In the genomic region with DNA sequence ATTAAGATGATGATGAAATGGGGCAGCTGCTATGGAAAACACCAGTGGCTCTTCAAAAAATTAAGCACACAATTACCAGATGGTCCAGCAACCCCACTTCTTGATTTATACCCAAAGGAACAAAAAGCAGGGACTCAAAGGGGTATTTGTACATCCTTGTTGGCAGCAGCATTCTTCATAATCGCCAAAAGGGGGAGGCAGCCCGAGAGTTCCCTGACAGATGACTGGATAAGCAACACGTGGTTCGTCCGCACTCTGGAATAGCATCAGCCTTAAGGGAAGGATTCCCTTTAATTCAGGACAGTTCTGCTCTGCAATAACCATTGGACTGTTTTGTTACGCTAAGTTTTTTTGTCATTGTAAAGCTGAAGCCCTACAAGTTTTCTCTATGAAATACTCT, we compare ENCODE assay signal across 15 cellular contexts.
A peak's percentile ranks its signal among the peaks of the same experiment; 100 is the strongest.
DNase-seq lines count a peak whose midpoint lies in the region; ATAC-seq and TF ChIP-seq lines count a peak whose summit lies in the region.
"Had no signal": no experiment of that assay in that cellular context is flagged by ENCODE, and none has a peak within 500 bp of the region (broad histone marks: within the 10 kb centered on the region; RNA-seq: fewer than 3 reads in every experiment).

No MANE protein-coding gene starts in this region.

- H3K27me3 ChIP-seq in RWPE2 (ENCODE audit: insufficient read depth, poor library complexity, severe bottlenecking): no peaks in the 10 kb centered on the region

- ATAC-seq in RWPE2 (ENCODE audit: low read depth) (no peak), HG03342 (IDR thresholded peaks at IDR 0.05; ENCODE audit: unreplicated experiment) (no peak), GM21390 (IDR thresholded peaks at IDR 0.05; ENCODE audit: unreplicated experiment) (no peak)

- H3K4me3 ChIP-seq in RWPE2 (ENCODE audit: severe bottlenecking) (no peak overlapping the region), fibroblast of villous mesenchyme (ENCODE audit: low read depth, low read length) (no peak overlapping the region), skeletal muscle cell (ENCODE audit: low read depth, low read length) (no peak overlapping the region)
- H3K4me3 ChIP-seq: left ventricle myocardium inferior had no signal

- H3K4me1 ChIP-seq in RWPE2 (ENCODE audit: insufficient read depth, poor library complexity, severe bottlenecking): no peaks in the 10 kb centered on the region
- H3K4me1 ChIP-seq: left ventricle myocardium inferior had no signal

- H3K9me3 ChIP-seq in RWPE2 (ENCODE audit: severe bottlenecking): no peaks in the 10 kb centered on the region

- TF ChIP-seq CTCF in RWPE2 (IDR thresholded peaks at IDR 0.05; ENCODE audit: poor library complexity, severe bottlenecking) (peak; percentile 14), fibroblast of villous mesenchyme (IDR thresholded peaks at IDR 0.05; ENCODE audit: insufficient read depth, low read depth, low read length) (peak; percentile 45)

- H3K27ac ChIP-seq in RWPE2 (ENCODE audit: poor library complexity, severe bottlenecking): no peak overlapping the region
- H3K27ac ChIP-seq: epithelial cell of prostate, left ventricle myocardium inferior had no signal

- no peaks in the 10 kb centered on the region for H3K36me3 ChIP-seq in RWPE2 (ENCODE audit: low read depth)
- H3K36me3 ChIP-seq: left ventricle myocardium inferior had no signal

- DNase-seq in NCI-H1092 treated with DMSO at 0.1 percent for 48 hours (lab: John Stamatoyannopoulos, UW) (peak; percentile 1), NCI-H1092 (lab: John Stamatoyannopoulos, UW) (no peak), RWPE2 (ENCODE audit: low spot score) (no peak), fibroblast of villous mesenchyme (ENCODE audit: low read depth) (peak; percentile 58), skeletal muscle cell (ENCODE audit: low read depth) (peak; percentile 10), NOMO-1 treated with DMSO at 0.1 percent for 48 hours (lab: John Stamatoyannopoulos, UW; ENCODE audit: unreplicated experiment) (no peak)
- DNase-seq: 8988T; activated CD4-positive, alpha-beta T cell treated with anti-CD3 and anti-CD28 coated beads, Interleukin-2, amount 10 ng/mL, durations not matched to agents 24 days and 14 days; activated naive CD4-positive, alpha-beta T cell treated with anti-CD3 and anti-CD28 coated beads, Interleukin-2, amount 50 U/mL, for 16 hours; left ventricle myocardium inferior; NCI-H1436; retina had no signal

Comparison
In these comparisons a context has a peak if more than half of its experiments do, and no peak if none do; other contexts are left out.
1. DNase-seq: peak in NCI-H1092 treated with DMSO at 0.1 percent for 48 hours (single experiment), fibroblast of villous mesenchyme (single experiment) and skeletal muscle cell (single experiment); none in NCI-H1092 (single experiment), RWPE2 (single experiment) and NOMO-1 treated with DMSO at 0.1 percent for 48 hours (single experiment).